Comparison of ENCODE assay signal across 8 cellular contexts in the genomic region with DNA sequence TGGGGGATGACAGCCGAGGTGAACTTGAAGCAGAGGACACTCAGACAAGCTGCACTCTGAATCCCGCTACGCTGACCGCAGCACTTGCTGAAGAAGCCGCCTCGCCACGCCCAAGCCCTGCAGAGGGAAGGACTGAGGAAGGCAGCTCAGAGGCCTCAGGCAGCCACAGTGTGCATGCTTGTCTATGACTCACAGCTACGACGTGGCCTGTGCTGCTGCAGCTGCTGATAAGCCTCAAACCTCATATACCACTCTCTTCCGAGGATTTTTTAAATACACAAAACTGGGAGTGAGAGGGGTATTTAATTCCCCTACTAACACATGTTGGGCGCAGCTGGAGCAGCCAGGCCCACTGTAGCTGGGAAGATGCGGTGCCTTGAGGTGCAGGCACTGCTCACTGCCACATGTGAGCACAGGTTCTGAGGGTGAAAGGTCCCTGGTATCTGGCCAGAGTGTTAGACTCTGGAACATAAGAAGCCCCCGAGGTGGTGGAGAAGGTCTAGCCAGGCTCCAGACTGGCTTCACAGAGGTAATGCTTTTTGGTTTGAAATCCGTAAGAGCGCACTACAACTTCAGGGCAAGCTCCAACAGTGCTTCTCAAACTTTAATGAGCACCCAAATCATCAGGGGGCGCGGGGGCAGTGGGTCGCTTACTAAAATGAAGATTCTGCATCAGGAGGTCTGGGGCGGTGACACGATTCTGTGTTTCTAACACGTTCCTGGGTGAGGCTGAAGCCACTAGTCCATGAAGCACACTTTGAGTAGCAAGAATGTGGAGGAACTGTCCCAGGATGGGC.
A peak's percentile ranks its signal among the peaks of the same experiment; 100 is the strongest.
DNase-seq lines count a peak whose midpoint lies in the region; ATAC-seq and TF ChIP-seq lines count a peak whose summit lies in the region.

No MANE protein-coding gene starts in this region.

- H3K9me2 ChIP-seq in HCT116 (ENCODE audit: insufficient read depth), result no peaks in the 10 kb centered on the region

- H3K9ac ChIP-seq in HCT116 (ENCODE audit: low read length), result peak overlapping the region; percentile 27

- no peaks in the 10 kb centered on the region for H3K9me3 Mint-ChIP-seq in activated naive CD4-positive, alpha-beta T cell treated with anti-CD3 and anti-CD28 coated beads for 36 hours

- TF ChIP-seq RAD21 in HCT116 (IDR thresholded peaks at IDR 0.05; ENCODE audit: low read depth), result 0 out of 2 replicates have a peak, but pooled peaks have one; percentile 30

- H3K4me1 Mint-ChIP-seq in activated naive CD4-positive, alpha-beta T cell treated with anti-CD3 and anti-CD28 coated beads for 36 hours (ENCODE audit: low read depth), result peaks cover 37% of the 10 kb centered on the region

- H3K36me3 Mint-ChIP-seq in activated naive CD4-positive, alpha-beta T cell treated with anti-CD3 and anti-CD28 coated beads for 36 hours (ENCODE audit: low read depth), result no peaks in the 10 kb centered on the region

- H3K27ac ChIP-seq in HCT116 (ENCODE audit: low read depth, low read length), result peak overlapping the region; percentile 36

- no peaks in the 10 kb centered on the region for H3K9me3 ChIP-seq in HCT116 (ENCODE audit: control insufficient read depth in 1 of 2, insufficient read depth in 1 of 2, low read depth in 1 of 2, low read length in 2 of 2)

- no peak for TF ChIP-seq POLR2A in HCT116 (IDR thresholded peaks at IDR 0.05; ENCODE audit: borderline replicate concordance, extremely low read depth, insufficient read depth, insufficient read length)

- ATAC-seq in HCT116 (peak; percentile 97), left ventricle myocardium superior (peak; percentile 59), HG03520 (IDR thresholded peaks at IDR 0.05; ENCODE audit: unreplicated experiment) (no peak)

- intact Hi-C loops in HCT116 (cut with micrococcal nuclease), result no loop called here
- intact Hi-C loops in activated naive CD4-positive, alpha-beta T cell treated with anti-CD3 and anti-CD28 coated beads for 36 hours (cut with micrococcal nuclease), result loop anchor here (1.0 kb wide), 2 partner anchors 14 to 28 kb away; no protein-coding TSS in a partner anchor
- intact Hi-C loops in left ventricle myocardium superior (cut with micrococcal nuclease), result no loop called here

- H3K4me3 Mint-ChIP-seq in activated naive CD4-positive, alpha-beta T cell treated with anti-CD3 and anti-CD28 coated beads for 36 hours, result no peak overlapping the region

- RAD21 ChIA-PET in HCT116 (lab: Charles Lee; ENCODE audit: low non-redundant PET in 1 of 2, low total read pairs in 2 of 2, uncharacterized antibody in 2 of 2, unreplicated experiment in 2 of 2), result interaction anchor here (0.6 to 0.8 kb wide), 3 partner anchors 9 to 250 kb away, joined by 3 to 4 read pairs (median 3); no protein-coding TSS in a partner anchor

- H2AFZ ChIP-seq in HCT116 (ENCODE audit: low read depth, low read length, poor library complexity, severe bottlenecking), result peak overlapping the region; percentile 71

- POLR2A ChIA-PET in HCT116 (lab: Charles Lee), result interaction anchor here (0.7 kb wide), 1 partner anchor 259 kb away, joined by 3 read pairs; no protein-coding TSS in a partner anchor

- peak overlapping the region; percentile 61 for H3K4me2 ChIP-seq in HCT116 (ENCODE audit: low read length)

- TF ChIP-seq CTCF in HCT116 (IDR thresholded peaks at IDR 0.05 in 2 of 3, conservative IDR thresholded peaks at IDR 0.05 in 1 of 3; ENCODE audit: borderline replicate concordance in 1 of 3, insufficient read depth in 1 of 3, low read depth in 2 of 3, low read length in 2 of 3), result no peak

- H3K27ac Mint-ChIP-seq in activated naive CD4-positive, alpha-beta T cell treated with anti-CD3 and anti-CD28 coated beads for 36 hours, result peak overlapping the region; percentile 54

- no peaks in the 10 kb centered on the region for H3K27me3 ChIP-seq in HCT116 (ENCODE audit: insufficient read depth, low read length)

- H3K4me3 ChIP-seq in HCT116 (replicated peaks in 1 of 2; ENCODE audit: low read depth in 1 of 2, low read length in 2 of 2), result no peak overlapping the region; a peak in 1 of 4 replicates

- CTCF ChIA-PET in HCT116 (lab: Charles Lee), result interaction anchor here (1.4 to 1.5 kb wide), 2 partner anchors 128 to 180 kb away, joined by 3 read pairs; no protein-coding TSS in a partner anchor
- CTCF ChIA-PET in activated naive CD4-positive, alpha-beta T cell treated with anti-CD3 and anti-CD28 coated beads for 36 hours (lab: Charles Lee), result interaction anchor here (0.6 to 1.6 kb wide), 2 partner anchors 10 to 27 kb away, joined by 3 to 6 read pairs; no protein-coding TSS in a partner anchor

- DNase-seq in HCT116 (ENCODE audit: low read depth, low spot score) (peak; percentile 81), SIG-M5 treated with dmso at 0.1 percent for 504 hours (lab: John Stamatoyannopoulos, UW; ENCODE audit: unreplicated experiment) (peak; percentile 83), left ventricle myocardium superior (peak; percentile 74), NCI-H1048 (lab: John Stamatoyannopoulos, UW) (no peak), NCI-H524 (lab: John Stamatoyannopoulos, UW) (no peak)
- peak; percentile 78 for DNase-seq in activated naive CD4-positive, alpha-beta T cell treated with anti-CD3 and anti-CD28 coated beads for 36 hours
- peak; percentile 77 to 80 for DNase-seq in stimulated activated CD4-positive, alpha-beta T cell treated with anti-CD3 and anti-CD28 coated beads, Interleukin-15, amount 100 ng/mL, for 48 hours (ENCODE audit: low read depth in 2 of 2)

- H3K27me3 Mint-ChIP-seq in activated naive CD4-positive, alpha-beta T cell treated with anti-CD3 and anti-CD28 coated beads for 36 hours (ENCODE audit: low read depth), result peaks cover 9% of the 10 kb centered on the region

- peaks cover 16 to 43% of the 10 kb centered on the region in 2 experiments for H3K4me1 ChIP-seq in HCT116 (ENCODE audit: control insufficient read depth in 1 of 2, insufficient read depth in 2 of 2, low read length in 2 of 2)

- H3K79me2 ChIP-seq in HCT116 (ENCODE audit: insufficient read depth, low read length), result no peaks in the 10 kb centered on the region

- H3K36me3 ChIP-seq in HCT116 (ENCODE audit: control insufficient read depth in 1 of 2, insufficient read depth in 2 of 2, low read length in 2 of 2), result no peaks in the 10 kb centered on the region

- no peaks in the 10 kb centered on the region for H4K20me1 ChIP-seq in HCT116 (ENCODE audit: insufficient read depth)

- no TSS peak for BruUV-seq in HCT116 (replicated peaks; lab: Mats Ljungman, UMichigan)

TF ChIP-seq in HCT116, 20 proteins besides CTCF, POLR2A, EP300 and RAD21 (continues in another document):
- no peak for TF ChIP-seq EZH2phosphoT487 (IDR thresholded peaks at IDR 0.05; ENCODE audit: borderline replicate concordance)
- TF ChIP-seq ZFX (IDR thresholded peaks at IDR 0.05), result no peak
- TF ChIP-seq, protein P1, sequence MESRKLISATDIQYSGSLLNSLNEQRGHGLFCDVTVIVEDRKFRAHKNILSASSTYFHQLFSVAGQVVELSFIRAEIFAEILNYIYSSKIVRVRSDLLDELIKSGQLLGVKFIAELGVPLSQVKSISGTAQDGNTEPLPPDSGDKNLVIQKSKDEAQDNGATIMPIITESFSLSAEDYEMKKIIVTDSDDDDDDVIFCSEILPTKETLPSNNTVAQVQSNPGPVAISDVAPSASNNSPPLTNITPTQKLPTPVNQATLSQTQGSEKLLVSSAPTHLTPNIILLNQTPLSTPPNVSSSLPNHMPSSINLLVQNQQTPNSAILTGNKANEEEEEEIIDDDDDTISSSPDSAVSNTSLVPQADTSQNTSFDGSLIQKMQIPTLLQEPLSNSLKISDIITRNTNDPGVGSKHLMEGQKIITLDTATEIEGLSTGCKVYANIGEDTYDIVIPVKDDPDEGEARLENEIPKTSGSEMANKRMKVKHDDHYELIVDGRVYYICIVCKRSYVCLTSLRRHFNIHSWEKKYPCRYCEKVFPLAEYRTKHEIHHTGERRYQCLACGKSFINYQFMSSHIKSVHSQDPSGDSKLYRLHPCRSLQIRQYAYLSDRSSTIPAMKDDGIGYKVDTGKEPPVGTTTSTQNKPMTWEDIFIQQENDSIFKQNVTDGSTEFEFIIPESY (IDR thresholded peaks at IDR 0.05; ENCODE audit: extremely low read depth, insufficient replicate concordance, low read length), result no peak
- TF ChIP-seq EGR1 (IDR thresholded peaks at IDR 0.05; ENCODE audit: low read depth), result no peak
- no peak; the same call in 1 of the 2 replicates for TF ChIP-seq SIN3A (IDR thresholded peaks at IDR 0.05; ENCODE audit: low read depth)
- TF ChIP-seq POLR2AphosphoS5 (IDR thresholded peaks at IDR 0.05; ENCODE audit: low read depth, low read length), result no peak
- no peak for TF ChIP-seq EZH2 (IDR thresholded peaks at IDR 0.05)
- no peak for TF ChIP-seq ELF1 (IDR thresholded peaks at IDR 0.05; ENCODE audit: borderline replicate concordance, low read depth)
- TF ChIP-seq, protein P2, sequence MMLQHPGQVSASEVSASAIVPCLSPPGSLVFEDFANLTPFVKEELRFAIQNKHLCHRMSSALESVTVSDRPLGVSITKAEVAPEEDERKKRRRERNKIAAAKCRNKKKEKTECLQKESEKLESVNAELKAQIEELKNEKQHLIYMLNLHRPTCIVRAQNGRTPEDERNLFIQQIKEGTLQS (IDR thresholded peaks at IDR 0.05), result no peak
- peak; percentile 76 for TF ChIP-seq SP1 (IDR thresholded peaks at IDR 0.05; ENCODE audit: low read depth)
- TF ChIP-seq SRF (IDR thresholded peaks at IDR 0.05; ENCODE audit: low read depth), result no peak
- TF ChIP-seq, protein P3, sequence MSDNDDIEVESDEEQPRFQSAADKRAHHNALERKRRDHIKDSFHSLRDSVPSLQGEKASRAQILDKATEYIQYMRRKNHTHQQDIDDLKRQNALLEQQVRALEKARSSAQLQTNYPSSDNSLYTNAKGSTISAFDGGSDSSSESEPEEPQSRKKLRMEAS (IDR thresholded peaks at IDR 0.05), result peak; percentile 94

Comparison
In these comparisons a context has a peak if more than half of its experiments do, and no peak if none do; other contexts are left out.
1. DNase-seq: peak in HCT116 (single experiment), SIG-M5 treated with dmso at 0.1 percent for 504 hours (single experiment), activated naive CD4-positive, alpha-beta T cell treated with anti-CD3 and anti-CD28 coated beads for 36 hours (single experiment), left ventricle myocardium superior (single experiment) and stimulated activated CD4-positive, alpha-beta T cell treated with anti-CD3 and anti-CD28 coated beads, Interleukin-15, amount 100 ng/mL, for 48 hours (2 of 2); none in NCI-H1048 (single experiment) and NCI-H524 (0 of 2).